In the genomic region with DNA sequence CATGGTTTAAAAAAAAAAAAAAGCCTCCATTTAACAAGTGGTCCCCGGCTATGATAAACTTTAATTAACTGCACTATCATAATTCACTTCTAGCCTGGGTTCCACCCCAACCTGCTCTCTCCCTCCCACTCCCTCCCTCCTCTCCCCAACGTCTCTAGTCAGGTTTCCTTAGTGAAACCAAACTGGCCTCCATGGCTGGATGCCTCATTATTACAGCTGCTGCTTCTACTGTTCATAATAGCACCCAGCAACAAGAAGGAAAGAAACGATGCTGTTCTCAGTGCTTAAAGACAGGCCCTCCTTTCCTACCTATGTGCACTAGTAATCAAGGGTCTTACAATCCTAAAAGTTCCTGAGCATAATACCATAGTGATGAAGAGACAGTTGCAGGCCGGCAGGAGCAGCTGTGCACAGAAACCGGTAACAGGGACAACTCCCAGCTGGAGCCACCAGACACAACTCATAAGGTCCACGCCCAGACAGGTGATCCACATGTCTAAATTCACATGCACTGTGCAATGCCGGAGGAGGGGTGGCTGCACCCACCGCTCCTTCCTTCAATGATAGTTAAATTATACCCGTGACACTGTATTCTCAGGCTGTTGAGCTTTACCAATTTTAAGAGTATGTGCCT, we compare ENCODE assay signal across 9 cellular contexts.
A peak's percentile ranks its signal among the peaks of the same experiment; 100 is the strongest.
DNase-seq lines count a peak whose midpoint lies in the region; ATAC-seq, FAIRE-seq and TF ChIP-seq lines count a peak whose summit lies in the region.
"Had no signal": no experiment of that assay in that cellular context is flagged by ENCODE, and none has a peak within 500 bp of the region (broad histone marks: within the 10 kb centered on the region; RNA-seq: fewer than 3 reads in every experiment).

No MANE protein-coding gene starts in this region.

- FAIRE-seq in H54 (lab: Jason Lieb, UNC), result no peak

- peaks cover 15% of the 10 kb centered on the region for H3K36me3 Mint-ChIP-seq in T-helper 1 cell treated with Interleukin-12 subunit alpha and Interleukin-12 subunit beta and Interleukin-4 antibody, amounts not matched to agents 30 μg/mL and 1 μg/mL, for 36 hours (ENCODE audit: low read depth)
- peaks cover 32% of the 10 kb centered on the region for H3K36me3 Mint-ChIP-seq in nephron (ENCODE audit: low read depth)

- H3K4me1 Mint-ChIP-seq in T-helper 1 cell treated with Interleukin-12 subunit alpha and Interleukin-12 subunit beta and Interleukin-4 antibody, amounts not matched to agents 30 μg/mL and 1 μg/mL, for 36 hours (ENCODE audit: low read depth), result peaks cover 36% of the 10 kb centered on the region
- H3K4me1 Mint-ChIP-seq in nephron, result peaks cover 31% of the 10 kb centered on the region

- H3K9me3 Mint-ChIP-seq in T-helper 1 cell treated with Interleukin-12 subunit alpha and Interleukin-12 subunit beta and Interleukin-4 antibody, amounts not matched to agents 30 μg/mL and 1 μg/mL, for 36 hours, result no peaks in the 10 kb centered on the region
- H3K9me3 Mint-ChIP-seq in nephron, result no peaks in the 10 kb centered on the region

- no peak for TF ChIP-seq CTCF in VCaP (conservative IDR thresholded peaks at IDR 0.05)
- TF ChIP-seq CTCF in nephron (IDR thresholded peaks at IDR 0.05; ENCODE audit: unreplicated experiment in 3 of 3), result no peak

- H3K4me3 Mint-ChIP-seq in T-helper 1 cell treated with Interleukin-12 subunit alpha and Interleukin-12 subunit beta and Interleukin-4 antibody, amounts not matched to agents 30 μg/mL and 1 μg/mL, for 36 hours, result peak overlapping the region; percentile 45
- peak overlapping the region; percentile 45 to 76 (median 70) for H3K4me3 Mint-ChIP-seq in nephron

- no peaks in the 10 kb centered on the region for H3K27me3 Mint-ChIP-seq in T-helper 1 cell treated with Interleukin-12 subunit alpha and Interleukin-12 subunit beta and Interleukin-4 antibody, amounts not matched to agents 30 μg/mL and 1 μg/mL, for 36 hours (ENCODE audit: low read depth)
- H3K27me3 Mint-ChIP-seq in nephron (ENCODE audit: low read depth), result peaks cover 9% of the 10 kb centered on the region

- no peak for DNase-seq in T-helper 1 cell
- DNase-seq in H54 (ENCODE audit: insufficient read length, low spot score), result no peak
- no peak for DNase-seq in NOMO-1 treated with DMSO at 0.1 percent for 48 hours (lab: John Stamatoyannopoulos, UW; ENCODE audit: unreplicated experiment)
- no peak for DNase-seq in stimulated activated CD4-positive, alpha-beta T cell treated with anti-CD3 and anti-CD28 coated beads, Interleukin-4, amount 100 ng/mL, for 1 hour

- no peak for TF ChIP-seq POLR2A in H54 (IDR thresholded peaks at IDR 0.05; ENCODE audit: low read depth, low read length)

- ATAC-seq in HG03108 (IDR thresholded peaks at IDR 0.05; ENCODE audit: unreplicated experiment), result peak; percentile 47

- H3K27ac Mint-ChIP-seq in T-helper 1 cell treated with Interleukin-12 subunit alpha and Interleukin-12 subunit beta and Interleukin-4 antibody, amounts not matched to agents 30 μg/mL and 1 μg/mL, for 36 hours, result peak overlapping the region; percentile 53
- H3K27ac Mint-ChIP-seq in nephron, result peak overlapping the region; percentile 90 to 100 (median 96)

- peak overlapping the region; percentile 100 for H3K27ac ChIP-seq in VCaP
- H3K27ac ChIP-seq: SJSA1 had no signal
